ENCODE assay signal across 1 cellular context in genomic region chr18:70288851-70289328, GRCh38.
TF ChIP-seq lines count a peak whose summit lies in the region.

SOCS6 (plus strand) TSS chr18:70289045; CDS start chr18:70324669, 35,624 bp downstream.

TF ChIP-seq in GM23338, 12 proteins besides CTCF, POLR2A, EP300 and RAD21 (continued from another document):
- TF ChIP-seq ZNF462 (CRISPR knock-in tag; IDR thresholded peaks at IDR 0.05) (no peak), EZH2phosphoT487 (IDR thresholded peaks at IDR 0.05; ENCODE audit: unreplicated experiment) (no peak), NANOG (IDR thresholded peaks at IDR 0.05; ENCODE audit: borderline replicate concordance) (no peak), REST (IDR thresholded peaks at IDR 0.05; ENCODE audit: unreplicated experiment) (no peak)
TF ChIP-seq in GM23338: peak in this region for 1.
